Comparison of ENCODE assay signal across 20 cellular contexts in genomic region chr15:64314456-64314855, GRCh38. TPM values are rescaled to one million over a fixed set of nuclear protein-coding genes. Genes with fewer than 3 reads are reported as not detected.
A peak's percentile ranks its signal among the peaks of the same experiment; 100 is the strongest.
DNase-seq lines count a peak whose midpoint lies in the region; ATAC-seq and TF ChIP-seq lines count a peak whose summit lies in the region.
"Had no signal": no experiment of that assay in that cellular context is flagged by ENCODE, and none has a peak within 500 bp of the region (broad histone marks: within the 10 kb centered on the region; RNA-seq: fewer than 3 reads in every experiment).

No MANE protein-coding gene starts in this region.

- no peaks in the 10 kb centered on the region for H3K27me3 ChIP-seq in cardiac muscle cell
- H3K27me3 ChIP-seq: BE2C had no signal

- H3K36me3 ChIP-seq in cardiac muscle cell: no peaks in the 10 kb centered on the region
- H3K36me3 ChIP-seq: BE2C had no signal

- peak overlapping the region; percentile 9 for H3K27ac ChIP-seq in cardiac muscle cell

- no peak for DNase-seq in cardiac muscle cell (ENCODE audit: low read depth in 1 of 2, low spot score in 1 of 2)
- no peak for DNase-seq in Right ventricle myocardium inferior (ENCODE audit: missing footprints)
- DNase-seq in astrocyte of the hippocampus (ENCODE audit: low read depth, low spot score): peak; percentile 52
- DNase-seq in myocyte (ENCODE audit: low read depth): peak; percentile 28
- no peak for DNase-seq in T1000 (lab: John Stamatoyannopoulos, UW)
- no peak for DNase-seq in activated effector memory CD4-positive, alpha-beta T cell treated with Interleukin-2 at 50 U/mL for 16 hours
- DNase-seq: BE2C; Caco-2; CD4-positive, CD25-positive, alpha-beta regulatory T cell; GF-D8; KG1; MV-4-11; NCI-H1694 treated with DMSO at 0.1 percent for 48 hours; NCI-H2107; NCI-H510A; SHP77 treated with DMSO at 0.1 percent for 48 hours had no signal

- no peak for ATAC-seq in Right ventricle myocardium inferior
- no peak for ATAC-seq in HG02840 (IDR thresholded peaks at IDR 0.05; ENCODE audit: low FRiP score, unreplicated experiment)
- no peak for ATAC-seq in GM18870 (IDR thresholded peaks at IDR 0.05; ENCODE audit: unreplicated experiment)
- ATAC-seq: GM12878, HepG2 had no signal

- intact Hi-C loops in Right ventricle myocardium inferior (cut with DNase I): no loop called here

- H3K4me3 ChIP-seq in cardiac muscle cell: no peak overlapping the region
- H3K4me3 ChIP-seq: GM12878 had no signal

- no peaks in the 10 kb centered on the region for H3K9me3 ChIP-seq in cardiac muscle cell (ENCODE audit: low read depth)
- H3K9me3 ChIP-seq: BE2C, Caco-2 had no signal

- TF ChIP-seq CTCF in cardiac muscle cell (IDR thresholded peaks at IDR 0.05; ENCODE audit: low read depth, low read length): no peak

- peaks cover 11% of the 10 kb centered on the region for H3K4me1 ChIP-seq in cardiac muscle cell (ENCODE audit: low read depth)
- H3K4me1 ChIP-seq: BE2C, Caco-2 had no signal

RNA-seq across cellular contexts. Expression of gene CSNK1G1, which starts 41.5 kb away (rescaled TPM):
- total RNA-seq in cardiac muscle cell (13.7 and 18.0 TPM in 2 replicates), Right ventricle myocardium inferior (5.5 TPM), myocyte (19.3 and 22.1 TPM in 2 replicates)
- 8.7 and 9.8 TPM in 2 replicates for polyA plus RNA-seq in cardiac muscle cell
- polyA plus RNA-seq in myocyte (2012): 10.8 TPM

Comparison
In these comparisons a context has a peak if more than half of its experiments do, and no peak if none do; other contexts are left out.
1. DNase-seq: peak in astrocyte of the hippocampus (single experiment) and myocyte (single experiment); none in cardiac muscle cell (0 of 2), Right ventricle myocardium inferior (single experiment), T1000 (single experiment) and activated effector memory CD4-positive, alpha-beta T cell treated with Interleukin-2 at 50 U/mL for 16 hours (single experiment).